34 cellular contexts compared by ENCODE assay signal in genomic region chr20:49818810-49819209, GRCh38.
"Had no signal": no experiment of that assay in that cellular context is flagged by ENCODE, and none has a peak within 500 bp of the region (broad histone marks: within the 10 kb centered on the region; RNA-seq: fewer than 3 reads in every experiment).

No MANE protein-coding gene starts in this region.

- H3K27me3 Mint-ChIP-seq: activated B cell treated with CpG ODN at 0.5 μM for 24 hours; activated CD4-positive, alpha-beta memory T cell treated with anti-CD3 and anti-CD28 coated beads for 36 hours; activated naive CD8-positive, alpha-beta T cell treated with anti-CD3 and anti-CD28 coated beads for 36 hours had no signal

- H3K27me3 ChIP-seq: brain microvascular endothelial cell, Peyer's patch had no signal

- DNase-seq: activated B cell treated with CpG ODN at 0.5 μM for 24 hours; activated CD4-positive, alpha-beta memory T cell treated with anti-CD3 and anti-CD28 coated beads for 36 hours; activated CD4-positive, alpha-beta T cell treated with anti-CD3 and anti-CD28 coated beads for 4 hours; activated CD4-positive, alpha-beta T cell treated with anti-CD3 and anti-CD28 coated beads, Interleukin-2, amount 50 U/mL, for 1 hour; activated CD4-positive, CD25-positive, alpha-beta regulatory T cell treated with anti-CD3 and anti-CD28 coated beads, Interleukin-2, amount 50 U/mL, for 72 hours; activated CD8-positive, alpha-beta memory T cell treated with anti-CD3 and anti-CD28 coated beads, Interleukin-2, amount 50 U/mL, for 4 hours; activated effector memory CD4-positive, alpha-beta T cell treated with Interleukin-2 at 50 U/mL for 16 hours; activated naive CD4-positive, alpha-beta T cell treated with anti-CD3 and anti-CD28 coated beads, Interleukin-2, amount 50 U/mL, for 16 hours; activated naive CD8-positive, alpha-beta T cell treated with anti-CD3 and anti-CD28 coated beads for 36 hours; activated T-cell treated with anti-CD3 and anti-CD28 coated beads, Interleukin-2, amount 50 U/mL, for 48 hours; amniotic stem cell; aorta; brain microvascular endothelial cell; MM.1S; MV-4-11; NCI-H1092; NCI-H1436 treated with DMSO at 0.1 percent for 48 hours; NCI-H1694 treated with DMSO at 0.1 percent for 48 hours; NCI-H2029; NCI-H345; NCI-H524 treated with DMSO at 0.1 percent for 48 hours; NK-92 treated with Interleukin-12 subunit alpha and Interleukin-12 subunit beta, amount 100 ng/mL, for 24 hours; PC-3; Peyer's patch; SIG-M5; SW 1271; T-helper 1 cell; T-helper 2 cell; T-helper 9 cell had no signal

- H3K9me3 Mint-ChIP-seq: activated B cell treated with CpG ODN at 0.5 μM for 24 hours; activated CD4-positive, alpha-beta memory T cell treated with anti-CD3 and anti-CD28 coated beads for 36 hours had no signal

- H3K4me3 ChIP-seq: Peyer's patch had no signal

- H3K27ac ChIP-seq: brain microvascular endothelial cell, KMS-11, RWPE1, VCaP had no signal

- H3K4me3 Mint-ChIP-seq: activated B cell treated with CpG ODN at 0.5 μM for 24 hours; activated CD4-positive, alpha-beta memory T cell treated with anti-CD3 and anti-CD28 coated beads for 36 hours; activated naive CD8-positive, alpha-beta T cell treated with anti-CD3 and anti-CD28 coated beads for 36 hours had no signal

- ATAC-seq: PC-3, Right ventricle myocardium inferior, SK-N-SH treated with all-trans-retinoic acid at 6 μM for 48 hours had no signal

- H3K9me3 ChIP-seq: Peyer's patch had no signal

- H3K27ac Mint-ChIP-seq: activated B cell treated with CpG ODN at 0.5 μM for 24 hours; activated CD4-positive, alpha-beta memory T cell treated with anti-CD3 and anti-CD28 coated beads for 36 hours; activated naive CD8-positive, alpha-beta T cell treated with anti-CD3 and anti-CD28 coated beads for 36 hours had no signal
